1 cellular context compared by ENCODE assay signal in genomic region chr19:46761418-46761831, GRCh38.
TF ChIP-seq lines count a peak whose summit lies in the region.

No MANE protein-coding gene starts in this region.

TF ChIP-seq in IMR-90, 13 proteins besides CTCF, POLR2A, EP300 and RAD21:
- TF ChIP-seq CEBPB (IDR thresholded peaks at IDR 0.05; ENCODE audit: low read depth, low read length), result no peak
- TF ChIP-seq MXI1 (IDR thresholded peaks at IDR 0.05; ENCODE audit: borderline replicate concordance, low read depth, low read length), result no peak; the same call in 1 of the 2 replicates
- no peak for TF ChIP-seq CHD1 (IDR thresholded peaks at IDR 0.05; ENCODE audit: low read depth, low read length)
- no peak for TF ChIP-seq BHLHE40 (IDR thresholded peaks at IDR 0.05; ENCODE audit: low read depth, low read length)
- TF ChIP-seq SMC3 (IDR thresholded peaks at IDR 0.05; ENCODE audit: low read depth, low read length), result no peak
- TF ChIP-seq MAFK (IDR thresholded peaks at IDR 0.05; ENCODE audit: low read depth, low read length), result no peak
- TF ChIP-seq ELK1 (IDR thresholded peaks at IDR 0.05; ENCODE audit: borderline replicate concordance, low read depth, low read length), result no peak
- TF ChIP-seq FOS (IDR thresholded peaks at IDR 0.05; ENCODE audit: low read depth, low read length), result no peak
- TF ChIP-seq MAZ (IDR thresholded peaks at IDR 0.05; ENCODE audit: borderline replicate concordance, low read depth, low read length), result no peak
- TF ChIP-seq USF2 (IDR thresholded peaks at IDR 0.05; ENCODE audit: low read depth, low read length), result no peak
- no peak for TF ChIP-seq RCOR1 (IDR thresholded peaks at IDR 0.05; ENCODE audit: insufficient replicate concordance, low read length)
- no peak for TF ChIP-seq RFX5 (IDR thresholded peaks at IDR 0.05; ENCODE audit: low read depth, low read length)
- no peak for TF ChIP-seq NFE2L2 (IDR thresholded peaks at IDR 0.05; ENCODE audit: low read depth, low read length)
